Comparison of ENCODE assay signal across 10 cellular contexts in genomic region chr19:1256646-1257474, GRCh38. TPM values are rescaled to one million over a fixed set of nuclear protein-coding genes. Genes with fewer than 3 reads are reported as not detected.
DNase-seq lines count a peak whose midpoint lies in the region; ATAC-seq and TF ChIP-seq lines count a peak whose summit lies in the region.
"Had no signal": no experiment of that assay in that cellular context is flagged by ENCODE, and none has a peak within 500 bp of the region (broad histone marks: within the 10 kb centered on the region; RNA-seq: fewer than 3 reads in every experiment).

No MANE protein-coding gene starts in this region.

- H2AFZ ChIP-seq in OCI-LY7 (ENCODE audit: low read length): no peak overlapping the region

- in situ Hi-C loops in GM13976 (cut with MboI; ENCODE audit: low sequenced_read_pairs, unreplicated experiment): no loop called here

- H3K27me3 ChIP-seq in psoas muscle (ENCODE audit: insufficient read depth in 3 of 3, low read length in 2 of 3): no peaks in the 10 kb centered on the region

- CTCF ChIA-PET in OCI-LY7 (lab: Charles Lee; ENCODE audit: unreplicated experiment): no interaction called here

- POLR2A ChIA-PET in OCI-LY7 (lab: Charles Lee): interaction anchor here (0.6 kb wide), 1 partner anchor 192 kb away, joined by 5 read pairs; no protein-coding TSS in a partner anchor

- intact Hi-C loops in CD14-positive monocyte (cut with micrococcal nuclease): no loop called here
- intact Hi-C loops in OCI-LY7 (cut with micrococcal nuclease; ENCODE audit: unreplicated experiment): no loop called here
- intact Hi-C loops in psoas muscle (cut with DNase I): no loop called here

- 0 out of 2 replicates have a peak, but pooled peaks cover 7% of the 10 kb centered on the region for H4K20me1 ChIP-seq in OCI-LY7 (ENCODE audit: insufficient read depth, low read length)

- TF ChIP-seq CTCF in CD14-positive monocyte (IDR thresholded peaks at IDR 0.05): no peak
- TF ChIP-seq CTCF in OCI-LY7 (conservative IDR thresholded peaks at IDR 0.05; ENCODE audit: low read length): no peak
- no peak for TF ChIP-seq CTCF in endothelial cell (IDR thresholded peaks at IDR 0.05; ENCODE audit: unreplicated experiment)
- no peak for TF ChIP-seq CTCF in psoas muscle (IDR thresholded peaks at IDR 0.05)
- no peak for TF ChIP-seq CTCF in GM13976 (IDR thresholded peaks at IDR 0.05; ENCODE audit: borderline replicate concordance, control extremely low read depth, extremely low read depth, insufficient read depth, missing control alignments)

- no peaks in the 10 kb centered on the region for H3K9me2 ChIP-seq in OCI-LY7 (ENCODE audit: insufficient read depth, low read length)

- H3K9me3 ChIP-seq in OCI-LY7 (ENCODE audit: low read length) (no peaks in the 10 kb centered on the region), psoas muscle (no peaks in the 10 kb centered on the region)

- peaks cover 32% of the 10 kb centered on the region; the same call in 1 of the 2 replicates for H3K79me2 ChIP-seq in OCI-LY7 (ENCODE audit: insufficient read depth, low read depth, low read length)

- peaks cover 55% of the 10 kb centered on the region for H3K4me1 Mint-ChIP-seq in CD14-positive monocyte
- H3K4me1 Mint-ChIP-seq in endothelial cell (ENCODE audit: unreplicated experiment): peaks cover 40% of the 10 kb centered on the region

- peaks cover 61% of the 10 kb centered on the region for H3K36me3 ChIP-seq in OCI-LY7 (ENCODE audit: insufficient read depth, low read length)
- H3K36me3 ChIP-seq in psoas muscle (ENCODE audit: insufficient read depth in 1 of 2, low read depth in 1 of 2): peaks cover 13 to 53% of the 10 kb centered on the region in 2 donors

- no TSS peak for BruUV-seq in OCI-LY7 (replicated peaks; lab: Mats Ljungman, UMichigan)

- H3K4me1 ChIP-seq in OCI-LY7 (ENCODE audit: insufficient read depth, low read length, poor library complexity, severe bottlenecking): peaks cover 58% of the 10 kb centered on the region
- peaks cover 67% of the 10 kb centered on the region for H3K4me1 ChIP-seq in psoas muscle

- H3K27ac Mint-ChIP-seq in CD14-positive monocyte (peak overlapping the region in 5 of 7 donors; percentile 89 to 97 (median 94)), endothelial cell (ENCODE audit: unreplicated experiment) (peak overlapping the region; percentile 64)

- 78 to 87% (median 78%) methylated on average over 41 to 46 of the region's 46 CpGs for WGBS in psoas muscle, 3 donors

- no peak overlapping the region for H3K4me2 ChIP-seq in OCI-LY7 (ENCODE audit: low read length)

- H3K4me3 ChIP-seq in OCI-LY7 (ENCODE audit: low read depth, low read length, poor library complexity, severe bottlenecking) (no peak overlapping the region), psoas muscle (no peak overlapping the region)

- DNase-seq in CD14-positive monocyte (ENCODE audit: low spot score) (no peak), OCI-LY7 (ENCODE audit: low spot score) (no peak), endothelial cell (ENCODE audit: low spot score) (no peak), psoas muscle (no peak), GM13976 (ENCODE audit: low spot score) (no peak), cerebellum (ENCODE audit: low spot score) (no peak), middle frontal gyrus (ENCODE audit: extremely low spot score, low spot score) (no peak)
- DNase-seq: amniotic stem cell, NCI-H510A had no signal

- ATAC-seq in psoas muscle: no peak
- no peak for ATAC-seq in HG03432 (IDR thresholded peaks at IDR 0.05; ENCODE audit: unreplicated experiment)

- H3K4me3 Mint-ChIP-seq in CD14-positive monocyte (peak overlapping the region in 1 of 2 donors; percentile 85), endothelial cell (ENCODE audit: unreplicated experiment) (peak overlapping the region; percentile 79)

- H3K27me3 Mint-ChIP-seq in CD14-positive monocyte (ENCODE audit: low read depth in 3 of 3) (peaks cover 3 to 5% (median 4%) of the 10 kb centered on the region in 3 donors), endothelial cell (ENCODE audit: unreplicated experiment) (peaks cover 23% of the 10 kb centered on the region)

- H3K9me3 Mint-ChIP-seq in CD14-positive monocyte (peaks cover 0 to 2% (median 0%) of the 10 kb centered on the region in 7 donors), endothelial cell (ENCODE audit: unreplicated experiment) (no peaks in the 10 kb centered on the region)

- H3K36me3 Mint-ChIP-seq in CD14-positive monocyte (peaks cover 35 to 51% of the 10 kb centered on the region in 2 donors), endothelial cell (ENCODE audit: low read depth, unreplicated experiment) (peaks cover 18% of the 10 kb centered on the region)

- H3K27ac ChIP-seq in OCI-LY7 (ENCODE audit: low read depth, low read length, poor library complexity, severe bottlenecking) (peak overlapping the region; percentile 87), psoas muscle (peak overlapping the region; percentile 85)

RNA-seq across cellular contexts. Expression of gene MIDN, which starts 8.5 kb away (rescaled TPM):
- polyA plus RNA-seq in CD14-positive monocyte (10 to 100 TPM in 1 of 2 donors, 1 to 10 TPM in 1; 5.6 to 11.0 TPM), psoas muscle (100 to 1,000 TPM in 1 of 3 donors, 10 to 100 TPM in 2; 29.2 to 147 (median 36.4) TPM)
- 11.7 and 20.3 TPM in 2 replicates for total RNA-seq in OCI-LY7 (2014; rRNA removed; shearing (Covaris generic))
- total RNA-seq in OCI-LY7 (2022) (70.9 and 75.8 TPM in 2 replicates), endothelial cell (ENCODE audit: unreplicated experiment) (204 TPM), psoas muscle (100 to 1,000 TPM in 3 of 4 donors, 10 to 100 TPM in 1; 84.7 to 331 (median 217) TPM), cerebellum (13.6 TPM)

RNA-seq across cellular contexts. Expression of gene CIRBP, which starts 12.3 kb away (rescaled TPM):
- 10 to 100 TPM; 39.6 to 51.1 TPM for polyA plus RNA-seq in CD14-positive monocyte
- total RNA-seq in OCI-LY7 (2014; rRNA removed; shearing (Covaris generic)): 278 and 287 TPM in 2 replicates
- 309 and 321 TPM in 2 replicates for total RNA-seq in OCI-LY7 (2022)
- 315 TPM for total RNA-seq in endothelial cell (ENCODE audit: unreplicated experiment)
- 100 to 1,000 TPM; 137 to 591 (median 245) TPM for total RNA-seq in psoas muscle
- polyA plus RNA-seq in psoas muscle: 100 to 1,000 TPM; 249 to 321 (median 317) TPM
- total RNA-seq in cerebellum: 328 TPM

RNA-seq across cellular contexts. Expression of gene ATP5F1D, which starts 15.3 kb away (rescaled TPM):
- 100 to 1,000 TPM; 143 to 160 TPM for polyA plus RNA-seq in CD14-positive monocyte
- 51.8 and 82.1 TPM in 2 replicates for total RNA-seq in OCI-LY7 (2014; rRNA removed; shearing (Covaris generic))
- 207 and 266 TPM in 2 replicates for total RNA-seq in OCI-LY7 (2022)
- 175 TPM for total RNA-seq in endothelial cell (ENCODE audit: unreplicated experiment)
- total RNA-seq in psoas muscle: 100 to 1,000 TPM; 362 to 759 (median 472) TPM
- 100 to 1,000 TPM; 310 to 858 (median 690) TPM for polyA plus RNA-seq in psoas muscle
- 10.9 TPM for total RNA-seq in cerebellum

RNA-seq across cellular contexts. Expression of gene FAM174C, which starts 18.5 kb away (rescaled TPM):
- polyA plus RNA-seq in CD14-positive monocyte (10 to 100 TPM; 40.0 to 56.2 TPM), psoas muscle (10 to 100 TPM; 21.8 to 88.8 (median 47.6) TPM)
- total RNA-seq in OCI-LY7 (2014; rRNA removed; shearing (Covaris generic)): 52.6 and 53.2 TPM in 2 replicates
- total RNA-seq in OCI-LY7 (2022) (79.8 and 81.5 TPM in 2 replicates), endothelial cell (ENCODE audit: unreplicated experiment) (22.7 TPM), psoas muscle (10 to 100 TPM in 3 of 4 donors, 1 to 10 TPM in 1; 9.0 to 18.1 (median 14.0) TPM), cerebellum (7.0 TPM)

RNA-seq across cellular contexts. Expression of gene CBARP, which starts 19.1 kb away (rescaled TPM):
- polyA plus RNA-seq in CD14-positive monocyte (not detected), psoas muscle (10 to 100 TPM in 1 of 3 donors, under 1 TPM in 2; 0.75 to 19.0 (median 0.88) TPM)
- 0.09 and 0.33 TPM in 2 replicates for total RNA-seq in OCI-LY7 (2014; rRNA removed; shearing (Covaris generic))
- total RNA-seq in OCI-LY7 (2022) (0.13 and 0.18 TPM in 2 replicates), endothelial cell (ENCODE audit: unreplicated experiment) (10.4 TPM), psoas muscle (1 to 10 TPM in 2 of 4 donors, under 1 TPM in 2; 0.41 to 4.0 (median 1.5) TPM), cerebellum (5.6 TPM)
